ENCODE assay signal across 8 cellular contexts in the genomic region with DNA sequence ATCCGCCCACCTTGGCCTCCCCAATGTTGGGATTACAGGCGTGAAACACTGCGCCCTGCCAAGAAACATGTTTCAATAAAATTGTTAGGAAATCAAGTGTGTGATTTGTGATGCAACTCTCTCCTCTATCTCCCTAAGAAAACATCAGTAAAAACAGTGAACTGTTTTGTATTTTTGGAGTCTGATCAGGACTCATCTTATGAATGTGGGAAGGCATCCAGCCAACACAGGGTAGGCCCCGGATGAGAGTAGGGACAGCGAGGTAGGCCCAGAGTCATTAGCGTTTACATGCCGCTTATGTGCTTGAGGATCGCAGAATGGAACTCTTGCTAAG. TPM values are rescaled to one million over a fixed set of nuclear protein-coding genes. Genes with fewer than 3 reads are reported as not detected.
DNase-seq lines count a peak whose midpoint lies in the region; ATAC-seq and TF ChIP-seq lines count a peak whose summit lies in the region.

No MANE protein-coding gene starts in this region.

- WGBS in testis, 2 donors, result 43 to 55% methylated on average over 8 of the region's 8 CpGs

- H3K36me3 Mint-ChIP-seq in T-helper 2 cell treated with Interferon-gamma antibody and Interleukin-4, amounts not matched to agents 5 μg/mL and 100 μg/mL, for 36 hours (ENCODE audit: low read depth), result peaks cover 13% of the 10 kb centered on the region

- no peak for TF ChIP-seq POLR2A in testis (IDR thresholded peaks at IDR 0.05)

- DNase-seq in T-helper 2 cell treated with Interferon-gamma antibody and Interleukin-4, amounts not matched to agents 5 μg/mL and 100 μg/mL, for 36 hours (ENCODE audit: low spot score), result no peak
- DNase-seq in T-helper 2 cell, result no peak
- peak; percentile 45 for DNase-seq in amniotic epithelial cell (ENCODE audit: low read depth)
- DNase-seq in left colon, result peak; percentile 11 to 30
- DNase-seq in testis, result no peak
- no peak for DNase-seq in SIG-M5 treated with dmso at 0.1 percent for 504 hours (lab: John Stamatoyannopoulos, UW; ENCODE audit: unreplicated experiment)

- no peaks in the 10 kb centered on the region for H3K27me3 ChIP-seq in testis

- H3K27me3 Mint-ChIP-seq in T-helper 2 cell treated with Interferon-gamma antibody and Interleukin-4, amounts not matched to agents 5 μg/mL and 100 μg/mL, for 36 hours (ENCODE audit: low read depth), result no peaks in the 10 kb centered on the region

- H3K9me3 ChIP-seq in testis, result no peaks in the 10 kb centered on the region

- H3K4me3 Mint-ChIP-seq in T-helper 2 cell treated with Interferon-gamma antibody and Interleukin-4, amounts not matched to agents 5 μg/mL and 100 μg/mL, for 36 hours, result peak overlapping the region; percentile 100

- no peaks in the 10 kb centered on the region for H3K9me3 Mint-ChIP-seq in T-helper 2 cell treated with Interferon-gamma antibody and Interleukin-4, amounts not matched to agents 5 μg/mL and 100 μg/mL, for 36 hours

- H3K4me3 ChIP-seq in testis, result peak overlapping the region in 1 of 2 donors; percentile 81

- TF ChIP-seq CTCF in testis (IDR thresholded peaks at IDR 0.05), result no peak

- intact Hi-C loops in left colon (cut with DNase I, micrococcal nuclease) (no loop called here), testis (cut with DNase I; ENCODE audit: low total_unique reads) (loop anchor here (5.0 kb wide), 1 partner anchor 49 kb away; a partner anchor contains a TSS)

- ATAC-seq in left colon, result no peak
- no peak for ATAC-seq in GM18517 (IDR thresholded peaks at IDR 0.05; ENCODE audit: unreplicated experiment)
- ATAC-seq in HG03565 (IDR thresholded peaks at IDR 0.05; ENCODE audit: unreplicated experiment), result no peak

- H3K4me1 Mint-ChIP-seq in T-helper 2 cell treated with Interferon-gamma antibody and Interleukin-4, amounts not matched to agents 5 μg/mL and 100 μg/mL, for 36 hours (ENCODE audit: low read depth), result peaks cover 37% of the 10 kb centered on the region

- peaks cover 36% of the 10 kb centered on the region for H3K4me1 ChIP-seq in testis

- H3K27ac ChIP-seq in testis, result peak overlapping the region; percentile 99

- H3K27ac Mint-ChIP-seq in T-helper 2 cell treated with Interferon-gamma antibody and Interleukin-4, amounts not matched to agents 5 μg/mL and 100 μg/mL, for 36 hours, result peak overlapping the region; percentile 100

- no peaks in the 10 kb centered on the region for H3K36me3 ChIP-seq in testis (ENCODE audit: low read depth, missing control alignments)

RNA-seq across cellular contexts. Expression of a gene that starts 0.9 kb away (rescaled TPM):
- total RNA-seq in left colon (10 to 100 TPM; 51.6 to 57.0 TPM), testis (10 to 100 TPM in 1 of 2 donors, 1 to 10 TPM in 1; 9.7 to 15.6 TPM)
- 6.3 TPM for polyA plus RNA-seq in testis (ENCODE audit: insufficient read depth, low read depth, low replicate concordance)

RNA-seq across cellular contexts. Expression of a gene that starts 8.3 kb away (rescaled TPM):
- total RNA-seq in left colon (10 to 100 TPM; 57.1 to 60.9 TPM), testis (10 to 100 TPM; 76.1 to 85.7 TPM)
- polyA plus RNA-seq in testis (ENCODE audit: insufficient read depth, low read depth, low replicate concordance), result 80.9 TPM

RNA-seq across cellular contexts. Expression of a gene that starts 29.4 kb away (rescaled TPM):
- total RNA-seq in left colon (10 to 100 TPM; 12.8 to 14.1 TPM), testis (10 to 100 TPM; 40.0 to 49.1 TPM)
- polyA plus RNA-seq in testis (ENCODE audit: insufficient read depth, low read depth, low replicate concordance), result 50.4 TPM

RNA-seq across cellular contexts. Expression of a gene that starts 41.2 kb away (rescaled TPM):
- total RNA-seq in left colon, result 1 to 10 TPM; 2.9 to 9.3 TPM
- 10 to 100 TPM; 12.9 to 15.2 TPM for total RNA-seq in testis
- 22.2 TPM for polyA plus RNA-seq in testis (ENCODE audit: insufficient read depth, low read depth, low replicate concordance)

RNA-seq across cellular contexts. Expression of a gene that starts 47.8 kb away (rescaled TPM):
- total RNA-seq in left colon, result 10 to 100 TPM; 37.8 to 53.9 TPM
- 10 to 100 TPM; 36.5 to 58.1 TPM for total RNA-seq in testis
- polyA plus RNA-seq in testis (ENCODE audit: insufficient read depth, low read depth, low replicate concordance), result 30.0 TPM

Comparison
In these comparisons a context has a peak if more than half of its experiments do, and no peak if none do; other contexts are left out.
1. DNase-seq: peak in amniotic epithelial cell (single experiment) and left colon (2 of 2); none in T-helper 2 cell treated with Interferon-gamma antibody and Interleukin-4, amounts not matched to agents 5 μg/mL and 100 μg/mL, for 36 hours (single experiment), T-helper 2 cell (0 of 5), testis (single experiment) and SIG-M5 treated with dmso at 0.1 percent for 504 hours (single experiment).